In the genomic region with DNA sequence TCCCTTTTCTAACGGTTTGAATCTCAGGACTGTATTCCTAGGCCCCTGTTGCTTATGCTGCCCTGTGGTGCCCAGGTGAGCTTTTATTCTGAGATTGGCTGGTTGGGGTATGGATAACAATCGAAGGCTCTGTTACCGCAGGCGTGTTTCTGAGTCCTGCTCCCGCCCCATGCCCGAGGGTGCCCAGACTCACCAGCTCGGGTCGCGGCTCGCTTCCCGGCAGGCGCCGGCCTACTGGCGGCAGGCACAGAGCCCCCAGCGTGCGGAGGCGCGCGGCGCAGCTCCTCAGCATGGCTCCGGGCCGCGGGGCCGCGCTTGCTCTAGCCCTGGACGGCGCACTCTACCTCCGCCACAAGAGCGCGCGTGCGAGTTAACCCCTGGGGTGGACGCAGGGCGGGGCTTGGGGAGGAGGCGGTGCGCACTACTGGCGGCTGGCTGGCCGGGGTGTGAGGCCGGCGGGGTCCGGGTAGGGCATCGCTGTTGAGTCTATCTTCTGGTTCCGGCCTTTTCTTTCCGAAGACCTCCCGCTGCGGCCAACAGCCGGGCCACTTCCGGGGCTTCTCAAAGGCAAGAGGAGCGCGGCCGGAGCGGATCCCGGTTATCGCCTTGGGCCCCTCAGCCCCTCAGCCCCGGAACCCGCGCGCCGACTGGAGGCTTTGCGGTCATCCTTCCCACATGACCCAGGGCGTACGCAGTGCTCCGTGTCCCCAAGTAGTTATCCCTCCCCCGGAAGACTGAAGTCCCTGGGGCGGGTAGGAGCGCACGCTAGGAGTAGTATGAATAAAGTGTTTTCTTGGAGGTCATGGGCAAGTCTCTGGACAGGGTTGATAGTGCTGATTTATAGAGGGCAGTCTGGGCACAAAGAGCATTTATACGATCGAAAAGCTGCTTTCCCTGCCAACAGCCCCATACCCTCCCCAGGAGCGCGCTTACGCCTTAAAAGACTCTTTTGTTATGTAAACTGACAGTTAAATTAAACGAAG, we compare ENCODE assay signal across 8 cellular contexts. TPM values are rescaled to one million over a fixed set of nuclear protein-coding genes. Genes with fewer than 3 reads are reported as not detected.
DNase-seq lines count a peak whose midpoint lies in the region; ATAC-seq, FAIRE-seq and TF ChIP-seq lines count a peak whose summit lies in the region.

TSS of gene THEM4 (minus strand) at position 345 of the 983 bp plus-strand sequence. CDS start at position 292, 53 bp downstream.

- peaks cover 20% of the 10 kb centered on the region for H3K9me3 ChIP-seq in A549
- peaks cover 3% of the 10 kb centered on the region for H3K9me3 ChIP-seq in colonic mucosa

- peak within 1 kb of the TSS; percentile 93 for H3K27ac Mint-ChIP-seq in activated CD4-positive, alpha-beta T cell treated with anti-CD3 and anti-CD28 coated beads, Interleukin-2, amount 10 ng/mL, durations not matched to agents 24 days and 14 days

- no peaks in the 10 kb centered on the region for H3K27me3 ChIP-seq in colonic mucosa

- H3K4me3 ChIP-seq in A549 (peak within 1 kb of the TSS; percentile 56), colonic mucosa (peak within 1 kb of the TSS; percentile 48)

- DNase-seq in A549 (ENCODE audit: low read depth in 1 of 2, low spot score in 1 of 2) (peak; percentile 95 to 99), NCI-H524 (lab: John Stamatoyannopoulos, UW) (peak; percentile 91 to 95), colonic mucosa (peak; percentile 98), left kidney (ENCODE audit: low read depth, low spot score) (peak; percentile 99)
- peak; percentile 97 for DNase-seq in activated CD4-positive, alpha-beta T cell treated with anti-CD3 and anti-CD28 coated beads, Interleukin-2, amount 10 ng/mL, durations not matched to agents 24 days and 14 days
- DNase-seq in stimulated activated CD4-positive, alpha-beta T cell treated with anti-CD3 and anti-CD28 coated beads, Interleukin-1b, Interleukin-23, amount 100 ng/mL, for 48 hours = peak; percentile 97

- WGBS in A549 (ENCODE audit: missing lambda C conversion rate) = 14% methylated on average over 45 of the region's 73 CpGs

- no peaks in the 10 kb centered on the region for H3K36me3 ChIP-seq in colonic mucosa

- POLR2A ChIA-PET in A549 (lab: Yijun Ruan, JAX) = interaction anchor here (0.6 to 2.7 kb wide), 23 partner anchors 10 to 1274 kb away, joined by 3 to 13 read pairs (median 4); partner anchors contain the start of genes S100A10 and S100A11

- TF ChIP-seq RAD21 in A549 (conservative IDR thresholded peaks at IDR 0.05 in 1 of 2, IDR thresholded peaks at IDR 0.05 in 1 of 2) = peak in 1 of 2 experiments; percentile 38; a peak in 1 of 5 replicates

- FAIRE-seq in A549 (lab: Jason Lieb, UNC) = no peak

- H3K4me1 ChIP-seq in A549 = no peaks in the 10 kb centered on the region
- H3K4me1 ChIP-seq in colonic mucosa = no peaks in the 10 kb centered on the region

- H3K9ac ChIP-seq in colonic mucosa (ENCODE audit: low read depth in 2 of 2, low read length in 2 of 2) = peak within 1 kb of the TSS; percentile 82

- H3K4me1 Mint-ChIP-seq in activated CD4-positive, alpha-beta T cell treated with anti-CD3 and anti-CD28 coated beads, Interleukin-2, amount 10 ng/mL, durations not matched to agents 24 days and 14 days = peaks cover 25% of the 10 kb centered on the region

- H3K27ac ChIP-seq in A549 = peak within 1 kb of the TSS; percentile 88 to 92
- H3K27ac ChIP-seq in colonic mucosa = peak within 1 kb of the TSS; percentile 78

- peak within 1 kb of the TSS; percentile 91 for H3K4me3 Mint-ChIP-seq in activated CD4-positive, alpha-beta T cell treated with anti-CD3 and anti-CD28 coated beads, Interleukin-2, amount 10 ng/mL, durations not matched to agents 24 days and 14 days

- H3K9me3 Mint-ChIP-seq in activated CD4-positive, alpha-beta T cell treated with anti-CD3 and anti-CD28 coated beads, Interleukin-2, amount 10 ng/mL, durations not matched to agents 24 days and 14 days = peaks cover 25% of the 10 kb centered on the region

- no peak for TF ChIP-seq EP300 in A549 (IDR thresholded peaks at IDR 0.05)

- peak within 1 kb of the TSS; percentile 88 for H3K4me2 ChIP-seq in A549

- CTCF ChIA-PET in A549 (lab: Yijun Ruan, JAX) = interaction anchor here (0.6 to 3.9 kb wide), 25 partner anchors 8 to 550 kb away, joined by 3 to 31 read pairs (median 4); no protein-coding TSS in a partner anchor

- H3K36me3 Mint-ChIP-seq in activated CD4-positive, alpha-beta T cell treated with anti-CD3 and anti-CD28 coated beads, Interleukin-2, amount 10 ng/mL, durations not matched to agents 24 days and 14 days (ENCODE audit: low read depth) = peaks cover 40% of the 10 kb centered on the region

- TF ChIP-seq POLR2A in A549 (IDR thresholded peaks at IDR 0.05; ENCODE audit: low read length) = peak; percentile 90

- peaks cover 2% of the 10 kb centered on the region for H3K27me3 Mint-ChIP-seq in activated CD4-positive, alpha-beta T cell treated with anti-CD3 and anti-CD28 coated beads, Interleukin-2, amount 10 ng/mL, durations not matched to agents 24 days and 14 days

- ATAC-seq in A549 = peak; percentile 99
- ATAC-seq in GM18861 (IDR thresholded peaks at IDR 0.05; ENCODE audit: unreplicated experiment) = peak; percentile 92
- ATAC-seq in HG03095 (IDR thresholded peaks at IDR 0.05; ENCODE audit: unreplicated experiment) = peak; percentile 97

- TF ChIP-seq CTCF in A549 (IDR thresholded peaks at IDR 0.05) (peak; percentile 21), colonic mucosa (IDR thresholded peaks at IDR 0.05) (peak; percentile 12)

- intact Hi-C loops in activated CD4-positive, alpha-beta T cell treated with anti-CD3 and anti-CD28 coated beads, Interleukin-2, amount 10 ng/mL, durations not matched to agents 24 days and 14 days (cut with micrococcal nuclease) = loop anchor here (2.0 kb wide), 1 partner anchor 31 kb away; no protein-coding TSS in a partner anchor
- intact Hi-C loops in colonic mucosa (cut with DNase I) = no loop called here

TF ChIP-seq in A549, 52 proteins besides CTCF, POLR2A, EP300 and RAD21 (continues in another document):
- TF ChIP-seq MAX (IDR thresholded peaks at IDR 0.05) (peak; percentile 89), HDAC2 (IDR thresholded peaks at IDR 0.05) (no peak), TP53 (CRISPR knock-in tag; IDR thresholded peaks at IDR 0.05) (0 out of 2 replicates have a peak, but pooled peaks have one; percentile 31), POLR2AphosphoS2 (conservative IDR thresholded peaks at IDR 0.05; ENCODE audit: low read length) (no peak), REST (IDR thresholded peaks at IDR 0.05) (0 out of 2 replicates have a peak, but pooled peaks have one; percentile 33), JUN (IDR thresholded peaks at IDR 0.05) (peak; percentile 82 to 88), PHF8 (IDR thresholded peaks at IDR 0.05; ENCODE audit: borderline replicate concordance, low read depth) (peak; percentile 97), GATA3 (IDR thresholded peaks at IDR 0.05; ENCODE audit: borderline replicate concordance) (0 out of 2 replicates have a peak, but pooled peaks have one; percentile 28), TFCP2L1 (CRISPR knock-in tag; IDR thresholded peaks at IDR 0.05) (0 out of 2 replicates have a peak, but pooled peaks have one; percentile 62), ELK1 (IDR thresholded peaks at IDR 0.05; ENCODE audit: low read depth, low read length) (0 out of 2 replicates have a peak, but pooled peaks have one; percentile 33)

RNA-seq across cellular contexts. Expression of gene THEM4, which starts in this region (rescaled TPM):
- polyA plus RNA-seq in A549 (2011; rRNA removed) = 28.1 and 32.3 TPM in 2 replicates
- 14.1 and 16.5 TPM in 2 replicates for polyA plus RNA-seq in A549 (2012; cell fraction: cytosol; rRNA removed)
- 6.7 and 12.5 TPM in 2 replicates for polyA plus RNA-seq in A549 (2012; cell fraction: nucleus; rRNA removed)
- 16.6 to 19.6 TPM (median 19.0 TPM) in 3 replicates for polyA plus RNA-seq in A549 (2017; fragmentation: RNase III; extraction: RNeasy Plus Mini Kit Qiagen cat#74134 plus additional on column Dnase treatment)
- 11.6 and 15.6 TPM in 2 replicates for polyA minus RNA-seq in A549 (2011; rRNA and poly(A)+ RNA removed)
- 26.9 and 30.6 TPM in 2 replicates for total RNA-seq in activated CD4-positive, alpha-beta T cell treated with anti-CD3 and anti-CD28 coated beads, Interleukin-2, amount 10 ng/mL, durations not matched to agents 24 days and 14 days
- total RNA-seq in colonic mucosa = 1 to 10 TPM; 6.6 to 7.7 TPM

Comparison
In these comparisons a context has a peak if more than half of its experiments do, and no peak if none do; other contexts are left out.
1. Peak in every context shown above with its lines: DNase-seq, ATAC-seq, H3K4me3 ChIP-seq and H3K27ac ChIP-seq.